In the genomic region with DNA sequence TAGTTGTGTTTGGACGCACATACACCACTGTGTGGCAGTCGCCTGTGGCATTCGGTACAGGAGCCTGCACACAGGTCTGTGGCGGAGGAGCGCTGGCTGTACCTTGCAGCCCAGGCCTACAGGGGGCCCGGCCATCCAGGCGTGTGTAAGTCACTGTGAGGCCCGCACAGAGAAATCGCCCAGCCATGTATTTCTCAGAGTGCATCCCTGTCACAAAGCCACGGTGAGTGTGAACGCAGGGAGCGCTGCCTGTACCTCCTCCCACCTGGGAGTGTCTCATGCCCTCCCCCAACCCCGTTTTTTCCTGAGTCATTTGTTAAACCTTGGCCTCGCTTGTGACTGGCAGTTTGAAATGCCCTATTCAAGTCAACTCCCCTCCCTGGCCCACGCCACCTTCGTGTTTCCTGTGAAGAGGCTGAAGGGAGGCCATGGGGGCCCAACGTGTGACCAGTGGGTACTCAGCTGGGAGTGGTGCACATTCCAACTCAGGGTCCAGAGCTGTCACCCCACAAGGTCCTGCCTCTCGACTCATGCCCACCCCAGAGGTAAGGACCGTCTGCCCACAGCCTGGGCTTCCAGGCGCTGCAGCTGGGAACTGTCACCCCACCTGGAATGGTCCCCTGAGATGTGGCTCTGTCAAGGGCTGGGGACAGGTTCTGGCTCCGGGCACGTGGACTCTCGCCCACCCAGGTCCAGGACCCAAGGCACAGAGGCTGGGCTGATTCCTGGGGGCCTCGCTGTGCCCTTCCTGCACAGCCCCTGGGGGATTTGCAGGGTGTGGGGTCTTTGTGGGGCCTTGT, we compare ENCODE assay signal across 8 cellular contexts. TPM values are rescaled to one million over a fixed set of nuclear protein-coding genes. Genes with fewer than 3 reads are reported as not detected.
DNase-seq lines count a peak whose midpoint lies in the region; ATAC-seq, FAIRE-seq and TF ChIP-seq lines count a peak whose summit lies in the region.

No MANE protein-coding gene starts in this region.

- H3K4me3 ChIP-seq in GM23248, result no peak overlapping the region

- FAIRE-seq in HTR-8/SVneo (lab: Jason Lieb, UNC), result no peak

- no peaks in the 10 kb centered on the region for H4K20me1 ChIP-seq in GM23248 (ENCODE audit: insufficient read depth)

- in situ Hi-C loops in GM23248 (cut with MboI), result no loop called here

- no peak overlapping the region for H3K27ac ChIP-seq in GM23248

- 79 to 80% methylated on average over 22 to 24 of the region's 24 CpGs for WGBS in GM23248 (ENCODE audit: low coverage in 1 of 2, low lambda C conversion rate in 2 of 2, missing lambda C conversion rate in 2 of 2), 2 experiments

- peak; percentile 37 for ATAC-seq in HG03060 (IDR thresholded peaks at IDR 0.05; ENCODE audit: low read depth, unreplicated experiment)

- H3K9ac ChIP-seq in GM23248, result no peak overlapping the region

- no peaks in the 10 kb centered on the region for H3K27me3 ChIP-seq in GM23248 (replicated peaks; ENCODE audit: insufficient read depth)

- no peaks in the 10 kb centered on the region for H3K36me3 ChIP-seq in GM23248 (ENCODE audit: low read depth)

- H3K79me2 ChIP-seq in GM23248 (ENCODE audit: insufficient read depth), result no peaks in the 10 kb centered on the region

- H3K4me1 ChIP-seq in GM23248 (ENCODE audit: insufficient read depth), result no peaks in the 10 kb centered on the region

- no peak overlapping the region for H2AFZ ChIP-seq in GM23248

- peak; percentile 61 for TF ChIP-seq CTCF in GM12872 (IDR thresholded peaks at IDR 0.05; ENCODE audit: insufficient read depth, low read depth, low read length)

- no peaks in the 10 kb centered on the region for H3K9me2 ChIP-seq in GM23248 (ENCODE audit: insufficient read depth)

- H3K9me3 ChIP-seq in GM23248 (ENCODE audit: low read depth), result no peaks in the 10 kb centered on the region

- peak; percentile 38 to 41 for DNase-seq in activated CD4-positive, alpha-beta T cell treated with anti-CD3 and anti-CD28 coated beads, Interleukin-2, amount 50 U/mL, for 4 hours
- DNase-seq in left kidney (ENCODE audit: low read depth, low spot score), result peak; percentile 92
- DNase-seq in MV-4-11 (lab: John Stamatoyannopoulos, UW), result no peak
- DNase-seq in GM23248, result no peak
- no peak for DNase-seq in NCI-H146 treated with DMSO at 0.1 percent for 48 hours (lab: John Stamatoyannopoulos, UW; ENCODE audit: unreplicated experiment)
- no peak for DNase-seq in HTR-8/SVneo (ENCODE audit: insufficient read length, low spot score)

- no peaks in the 10 kb centered on the region for H3F3A ChIP-seq in GM23248 (ENCODE audit: insufficient read depth)

- H3K4me2 ChIP-seq in GM23248 (ENCODE audit: unreplicated experiment), result no peak overlapping the region

RNA-seq across cellular contexts. Expression of a gene that starts 11.6 kb away (rescaled TPM):
- total RNA-seq in GM23248 (2014; rRNA removed; shearing (Covaris generic)), result 36.7 and 46.2 TPM in 2 replicates
- 30.0 and 34.3 TPM in 2 replicates for polyA plus RNA-seq in GM23248 (2016; fragmentation: Nextera tagmentation; extraction: Ambion mirVana)

RNA-seq across cellular contexts. Expression of a gene that starts 35.1 kb away (rescaled TPM):
- total RNA-seq in GM23248 (2014; rRNA removed; shearing (Covaris generic)), result not detected in 2 replicates
- polyA plus RNA-seq in GM23248 (2016; fragmentation: Nextera tagmentation; extraction: Ambion mirVana), result not detected in 2 replicates

Comparison
In these comparisons a context has a peak if more than half of its experiments do, and no peak if none do; other contexts are left out.
1. DNase-seq: peak in activated CD4-positive, alpha-beta T cell treated with anti-CD3 and anti-CD28 coated beads, Interleukin-2, amount 50 U/mL, for 4 hours (2 of 2) and left kidney (single experiment); none in MV-4-11 (single experiment), GM23248 (single experiment), NCI-H146 treated with DMSO at 0.1 percent for 48 hours (single experiment) and HTR-8/SVneo (single experiment).